8 cellular contexts compared by ENCODE assay signal in the genomic region with DNA sequence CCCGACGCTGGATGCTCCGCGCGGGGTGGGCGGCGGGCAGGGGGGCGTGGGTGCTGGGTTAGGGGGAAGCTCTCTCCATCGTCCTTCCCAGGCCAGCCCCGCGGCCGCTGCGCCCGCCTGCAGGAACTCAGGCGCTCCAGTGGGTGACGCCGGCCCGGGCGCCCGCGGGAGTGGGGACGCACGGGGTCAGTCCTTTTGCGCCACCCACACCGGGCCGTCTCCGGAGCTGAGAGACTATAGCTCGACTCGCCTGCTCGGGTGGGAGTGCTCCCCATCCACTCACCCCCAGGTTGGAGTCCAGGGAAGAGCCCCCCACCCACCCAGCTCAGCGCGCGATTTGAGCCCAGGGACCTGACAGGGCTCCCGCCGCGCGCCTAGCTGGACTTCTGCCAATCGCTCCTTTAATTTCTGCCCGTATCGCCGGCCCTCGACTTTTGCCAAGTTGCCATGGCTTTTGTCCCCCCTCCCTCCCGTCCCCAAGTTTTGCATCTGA.
DNase-seq lines count a peak whose midpoint lies in the region; ATAC-seq, FAIRE-seq and TF ChIP-seq lines count a peak whose summit lies in the region.

No MANE protein-coding gene starts in this region.

- ATAC-seq in HG03432 (IDR thresholded peaks at IDR 0.05; ENCODE audit: unreplicated experiment): no peak
- no peak for ATAC-seq in HG02623 (IDR thresholded peaks at IDR 0.05; ENCODE audit: unreplicated experiment)

- DNase-seq in 8988T (peak; percentile 52), NCI-H1092 (lab: John Stamatoyannopoulos, UW) (peak; percentile 41), epithelial cell of proximal tubule (ENCODE audit: low read depth) (no peak), D721Med (ENCODE audit: insufficient read length, low spot score) (no peak), superior temporal gyrus (ENCODE audit: extremely low spot score) (no peak)

- peak overlapping the region; percentile 18 to 93 (median 63) for H3K27ac Mint-ChIP-seq in nephron

- TF ChIP-seq CTCF in epithelial cell of proximal tubule (conservative IDR thresholded peaks at IDR 0.05; ENCODE audit: low read depth, low read length): no peak
- no peak for TF ChIP-seq CTCF in nephron (IDR thresholded peaks at IDR 0.05; ENCODE audit: unreplicated experiment in 3 of 3)
- no peak for TF ChIP-seq CTCF in D721Med (IDR thresholded peaks at IDR 0.05; ENCODE audit: insufficient read depth, missing control alignments)

- H3K4me1 Mint-ChIP-seq in nephron: peaks cover 72% of the 10 kb centered on the region

- H3K27me3 Mint-ChIP-seq in nephron (ENCODE audit: low read depth): peaks cover 35% of the 10 kb centered on the region

- no peaks in the 10 kb centered on the region for H3K9me3 Mint-ChIP-seq in nephron

- H3K36me3 Mint-ChIP-seq in nephron (ENCODE audit: low read depth): no peaks in the 10 kb centered on the region

- H3K4me3 ChIP-seq in epithelial cell of proximal tubule (ENCODE audit: low read depth, low read length): peak overlapping the region; percentile 51

- peak overlapping the region; percentile 85 to 91 (median 89) for H3K4me3 Mint-ChIP-seq in nephron

- no peak for FAIRE-seq in D721Med (lab: Jason Lieb, UNC)

Comparison
In these comparisons a context has a peak if more than half of its experiments do, and no peak if none do; other contexts are left out.
1. DNase-seq: peak in 8988T (single experiment) and NCI-H1092 (single experiment); none in epithelial cell of proximal tubule (single experiment), D721Med (single experiment) and superior temporal gyrus (single experiment).